ENCODE assay signal across 17 cellular contexts in genomic region chr19:54466110-54466480, GRCh38. TPM values are rescaled to one million over a fixed set of nuclear protein-coding genes. Genes with fewer than 3 reads are reported as not detected.
A peak's percentile ranks its signal among the peaks of the same experiment; 100 is the strongest.
DNase-seq lines count a peak whose midpoint lies in the region; ATAC-seq, FAIRE-seq and TF ChIP-seq lines count a peak whose summit lies in the region.
"Not testable (repeated sequence)": the region's sequence is repeated elsewhere in the genome, so short reads cannot be mapped to it uniquely, and the experiment has no call there.
"Had no signal": no experiment of that assay in that cellular context is flagged by ENCODE, and none has a peak within 500 bp of the region (broad histone marks: within the 10 kb centered on the region; RNA-seq: fewer than 3 reads in every experiment).

No MANE protein-coding gene starts in this region.

- H3K9me3 Mint-ChIP-seq in Calu3 (ENCODE audit: low read depth, unreplicated experiment); activated B cell treated with CpG ODN at 0.5 μM for 24 hours; activated T-helper 1 cell treated with anti-CD3 and anti-CD28 coated beads, Interleukin-12 subunit alpha, Interleukin-12 subunit beta, Interleukin-2, Interleukin-4 antibody, amounts not matched to agents 30 ng/mL and 10 ng/mL and 1 ng/mL, durations not matched to agents 14 hours and 24 hours and 36 hours; neural crest cell; stimulated activated naive CD8-positive, alpha-beta T cell treated with anti-CD3 and anti-CD28 coated beads, Interleukin-15, Interleukin-2, amounts not matched to agents 100 ng/mL and 50 ng/mL, for 24 hours: not testable (repeated sequence)

- H3K36me3 Mint-ChIP-seq in Calu3 (ENCODE audit: insufficient read depth, unreplicated experiment) (peaks cover 44% of the 10 kb centered on the region), activated B cell treated with CpG ODN at 0.5 μM for 24 hours (ENCODE audit: low read depth) (peaks cover 19% of the 10 kb centered on the region)
- H3K36me3 Mint-ChIP-seq in activated T-helper 1 cell treated with anti-CD3 and anti-CD28 coated beads, Interleukin-12 subunit alpha, Interleukin-12 subunit beta, Interleukin-2, Interleukin-4 antibody, amounts not matched to agents 30 ng/mL and 10 ng/mL and 1 ng/mL, durations not matched to agents 14 hours and 24 hours and 36 hours (ENCODE audit: low read depth); neural crest cell (ENCODE audit: low read depth); stimulated activated naive CD8-positive, alpha-beta T cell treated with anti-CD3 and anti-CD28 coated beads, Interleukin-15, Interleukin-2, amounts not matched to agents 100 ng/mL and 50 ng/mL, for 24 hours (ENCODE audit: low read depth): not testable (repeated sequence)

- CTCF ChIA-PET in Calu3 (lab: Charles Lee); activated B cell treated with CpG ODN at 0.5 μM for 24 hours (lab: Charles Lee): not testable (repeated sequence)

- not testable (repeated sequence) for H3K9me3 ChIP-seq in body of pancreas; kidney (ENCODE audit: control insufficient read depth in 1 of 2, low read length in 2 of 2)

- not testable (repeated sequence) for H3K27me3 ChIP-seq in body of pancreas

- peaks cover 88% of the 10 kb centered on the region for H3K4me1 ChIP-seq in body of pancreas
- H3K4me1 ChIP-seq in kidney (ENCODE audit: control insufficient read depth in 1 of 2, insufficient read depth in 1 of 2, low read depth in 1 of 2, low read length in 2 of 2): peaks cover 5 to 16% of the 10 kb centered on the region in 2 donors

- not testable (repeated sequence) for H3K4me3 ChIP-seq in body of pancreas; kidney (ENCODE audit: low read length in 2 of 2)

- not testable (repeated sequence) for DNase-seq in Calu3; activated B cell treated with CpG ODN at 0.5 μM for 24 hours; activated T-helper 1 cell treated with anti-CD3 and anti-CD28 coated beads, Interleukin-12 subunit alpha, Interleukin-12 subunit beta, Interleukin-2, Interleukin-4 antibody, amounts not matched to agents 30 ng/mL and 10 ng/mL and 1 ng/mL, durations not matched to agents 14 hours and 24 hours and 36 hours (ENCODE audit: low spot score); body of pancreas; neural crest cell (ENCODE audit: low read depth, low spot score)
- peak; percentile 60 for DNase-seq in kidney

- H3K36me3 ChIP-seq in body of pancreas (replicated peaks in 1 of 2; ENCODE audit: insufficient read depth in 1 of 2, low read depth in 2 of 2); kidney (ENCODE audit: control insufficient read depth in 1 of 2, insufficient read depth in 2 of 2, low read length in 2 of 2): not testable (repeated sequence)

- FAIRE-seq in kidney (lab: Jason Lieb, UNC): not testable (repeated sequence)

- not testable (repeated sequence) for TF ChIP-seq CTCF in Calu3 (IDR thresholded peaks at IDR 0.05; ENCODE audit: unreplicated experiment); activated B cell treated with CpG ODN at 0.5 μM for 24 hours (IDR thresholded peaks at IDR 0.05); body of pancreas (IDR thresholded peaks at IDR 0.05); kidney (IDR thresholded peaks at IDR 0.05; ENCODE audit: borderline replicate concordance, extremely low read depth, insufficient read depth); neural crest cell (conservative IDR thresholded peaks at IDR 0.05)

- ATAC-seq in activated B cell treated with CpG ODN at 0.5 μM for 24 hours (ENCODE audit: low read depth); body of pancreas: not testable (repeated sequence)

- H3K27ac ChIP-seq in body of pancreas: peak overlapping the region in 3 of 4 donors; percentile 97 to 99 (median 98)
- not testable (repeated sequence) for H3K27ac ChIP-seq in kidney (ENCODE audit: low read depth in 2 of 2, low read length in 2 of 2)

- POLR2A ChIA-PET in activated B cell treated with CpG ODN at 0.5 μM for 24 hours (lab: Charles Lee): interaction anchor here (1.9 kb wide), 1 partner anchor 18 kb away, joined by 11 read pairs; the partner anchor contains the start of gene LENG8

- BruUV-seq in Calu3 (replicated peaks; lab: Mats Ljungman, UMichigan): not testable (repeated sequence)

- H3K27me3 Mint-ChIP-seq in Calu3 (ENCODE audit: unreplicated experiment): not testable (repeated sequence)
- peaks cover 15% of the 10 kb centered on the region for H3K27me3 Mint-ChIP-seq in activated B cell treated with CpG ODN at 0.5 μM for 24 hours
- peaks cover 44% of the 10 kb centered on the region for H3K27me3 Mint-ChIP-seq in activated T-helper 1 cell treated with anti-CD3 and anti-CD28 coated beads, Interleukin-12 subunit alpha, Interleukin-12 subunit beta, Interleukin-2, Interleukin-4 antibody, amounts not matched to agents 30 ng/mL and 10 ng/mL and 1 ng/mL, durations not matched to agents 14 hours and 24 hours and 36 hours (ENCODE audit: insufficient read depth)
- peaks cover 55% of the 10 kb centered on the region for H3K27me3 Mint-ChIP-seq in neural crest cell (ENCODE audit: low read depth)
- H3K27me3 Mint-ChIP-seq in stimulated activated naive CD8-positive, alpha-beta T cell treated with anti-CD3 and anti-CD28 coated beads, Interleukin-15, Interleukin-2, amounts not matched to agents 100 ng/mL and 50 ng/mL, for 24 hours: peaks cover 32% of the 10 kb centered on the region

- intact Hi-C loops in Calu3 (cut with micrococcal nuclease; ENCODE audit: unreplicated experiment); body of pancreas (cut with DNase I); kidney (cut with DNase I): not testable (repeated sequence)
- intact Hi-C loops in activated B cell treated with CpG ODN at 0.5 μM for 24 hours (cut with micrococcal nuclease): loop anchor here (10.0 kb wide), 1 partner anchor 1179 kb away; the partner anchor contains the start of genes CCDC106, ZNF580 and ZNF581
- intact Hi-C loops in activated T-helper 1 cell treated with anti-CD3 and anti-CD28 coated beads, Interleukin-12 subunit alpha, Interleukin-12 subunit beta, Interleukin-2, Interleukin-4 antibody, amounts not matched to agents 30 ng/mL and 10 ng/mL and 1 ng/mL, durations not matched to agents 14 hours and 24 hours and 36 hours (cut with micrococcal nuclease): loop anchor here (2.0 to 10.0 kb wide), 3 partner anchors 701 to 1271 kb away; partner anchors contain the start of genes CCDC106, DNAAF3, ZNF580 and ZNF581

- peaks cover 46% of the 10 kb centered on the region for H3K4me1 Mint-ChIP-seq in Calu3 (ENCODE audit: low read depth, unreplicated experiment)
- H3K4me1 Mint-ChIP-seq in activated B cell treated with CpG ODN at 0.5 μM for 24 hours: peaks cover 27% of the 10 kb centered on the region
- H3K4me1 Mint-ChIP-seq in activated T-helper 1 cell treated with anti-CD3 and anti-CD28 coated beads, Interleukin-12 subunit alpha, Interleukin-12 subunit beta, Interleukin-2, Interleukin-4 antibody, amounts not matched to agents 30 ng/mL and 10 ng/mL and 1 ng/mL, durations not matched to agents 14 hours and 24 hours and 36 hours (ENCODE audit: low read depth): peaks cover 18% of the 10 kb centered on the region
- peaks cover 28% of the 10 kb centered on the region for H3K4me1 Mint-ChIP-seq in neural crest cell
- peaks cover 33% of the 10 kb centered on the region for H3K4me1 Mint-ChIP-seq in stimulated activated naive CD8-positive, alpha-beta T cell treated with anti-CD3 and anti-CD28 coated beads, Interleukin-15, Interleukin-2, amounts not matched to agents 100 ng/mL and 50 ng/mL, for 24 hours (ENCODE audit: low read depth)

- peak overlapping the region; percentile 29 for H3K4me3 Mint-ChIP-seq in Calu3 (ENCODE audit: low read depth, unreplicated experiment)
- peak overlapping the region; percentile 20 for H3K4me3 Mint-ChIP-seq in activated B cell treated with CpG ODN at 0.5 μM for 24 hours
- peak overlapping the region; percentile 58 for H3K4me3 Mint-ChIP-seq in activated T-helper 1 cell treated with anti-CD3 and anti-CD28 coated beads, Interleukin-12 subunit alpha, Interleukin-12 subunit beta, Interleukin-2, Interleukin-4 antibody, amounts not matched to agents 30 ng/mL and 10 ng/mL and 1 ng/mL, durations not matched to agents 14 hours and 24 hours and 36 hours
- peak overlapping the region; percentile 81 for H3K4me3 Mint-ChIP-seq in neural crest cell
- peak overlapping the region; percentile 39 for H3K4me3 Mint-ChIP-seq in stimulated activated naive CD8-positive, alpha-beta T cell treated with anti-CD3 and anti-CD28 coated beads, Interleukin-15, Interleukin-2, amounts not matched to agents 100 ng/mL and 50 ng/mL, for 24 hours

- not testable (repeated sequence) for H3K27ac Mint-ChIP-seq in Calu3 (ENCODE audit: unreplicated experiment); activated B cell treated with CpG ODN at 0.5 μM for 24 hours; activated T-helper 1 cell treated with anti-CD3 and anti-CD28 coated beads, Interleukin-12 subunit alpha, Interleukin-12 subunit beta, Interleukin-2, Interleukin-4 antibody, amounts not matched to agents 30 ng/mL and 10 ng/mL and 1 ng/mL, durations not matched to agents 14 hours and 24 hours and 36 hours; neural crest cell (ENCODE audit: unreplicated experiment); stimulated activated naive CD8-positive, alpha-beta T cell treated with anti-CD3 and anti-CD28 coated beads, Interleukin-15, Interleukin-2, amounts not matched to agents 100 ng/mL and 50 ng/mL, for 24 hours

- 94 to 96% methylated on average over 14 of the region's 14 CpGs for WGBS in body of pancreas, 2 donors

- TF ChIP-seq POLR2A in body of pancreas (IDR thresholded peaks at IDR 0.05): not testable (repeated sequence)

- H3K9ac ChIP-seq in kidney (ENCODE audit: low read length in 2 of 2): not testable (repeated sequence)

RNA-seq across cellular contexts. Expression of gene LENG9, which starts 2.5 kb away (rescaled TPM):
- total RNA-seq in Calu3 (2022) (14.7 and 16.4 TPM in 2 replicates), activated B cell treated with CpG ODN at 0.5 μM for 24 hours (6.3 and 8.5 TPM in 2 replicates), body of pancreas (10 to 100 TPM; 21.8 to 25.7 TPM), kidney (6.8 TPM), neural crest cell (2.5 and 3.0 TPM in 2 replicates)
- total RNA-seq in activated T-helper 1 cell treated with anti-CD3 and anti-CD28 coated beads, Interleukin-12 subunit alpha, Interleukin-12 subunit beta, Interleukin-2, Interleukin-4 antibody, amounts not matched to agents 30 ng/mL and 10 ng/mL and 1 ng/mL, durations not matched to agents 14 hours and 24 hours and 36 hours: 8.4 and 11.5 TPM in 2 replicates
- 2.0 TPM for polyA plus RNA-seq in kidney (ENCODE audit: insufficient read depth, low read depth, low replicate concordance)
- polyA plus RNA-seq: cardiac muscle cell had no signal

RNA-seq across cellular contexts. Expression of gene CDC42EP5, which starts 7.0 kb away (rescaled TPM):
- 12.9 and 19.7 TPM in 2 replicates for total RNA-seq in Calu3 (2022)
- not detected in 2 replicates for total RNA-seq in activated B cell treated with CpG ODN at 0.5 μM for 24 hours
- total RNA-seq in activated T-helper 1 cell treated with anti-CD3 and anti-CD28 coated beads, Interleukin-12 subunit alpha, Interleukin-12 subunit beta, Interleukin-2, Interleukin-4 antibody, amounts not matched to agents 30 ng/mL and 10 ng/mL and 1 ng/mL, durations not matched to agents 14 hours and 24 hours and 36 hours: not detected in 2 replicates
- 10 to 100 TPM; 18.2 to 92.9 TPM for total RNA-seq in body of pancreas
- 29.9 TPM for total RNA-seq in kidney
- polyA plus RNA-seq in kidney (ENCODE audit: insufficient read depth, low read depth, low replicate concordance): 19.3 TPM
- 6.7 and 7.7 TPM in 2 replicates for total RNA-seq in neural crest cell
- total RNA-seq: T-helper 1 cell treated with Interleukin-12 subunit alpha and Interleukin-12 subunit beta and Interleukin-4 antibody, amounts not matched to agents 30 ng/mL and 1 ng/mL, for 36 hours had no signal

RNA-seq across cellular contexts. Expression of gene LENG8, which starts 17.1 kb away (rescaled TPM):
- total RNA-seq in Calu3 (2022) (256 and 267 TPM in 2 replicates), activated B cell treated with CpG ODN at 0.5 μM for 24 hours (296 and 363 TPM in 2 replicates), body of pancreas (100 to 1,000 TPM; 182 to 290 TPM), kidney (208 TPM), neural crest cell (157 and 161 TPM in 2 replicates)
- 192 and 193 TPM in 2 replicates for total RNA-seq in activated T-helper 1 cell treated with anti-CD3 and anti-CD28 coated beads, Interleukin-12 subunit alpha, Interleukin-12 subunit beta, Interleukin-2, Interleukin-4 antibody, amounts not matched to agents 30 ng/mL and 10 ng/mL and 1 ng/mL, durations not matched to agents 14 hours and 24 hours and 36 hours
- 48.6 TPM for polyA plus RNA-seq in kidney (ENCODE audit: insufficient read depth, low read depth, low replicate concordance)

RNA-seq across cellular contexts. Expression of gene LAIR2, which starts 36.5 kb away (rescaled TPM):
- total RNA-seq in Calu3 (2022): not detected in 2 replicates
- not detected in 2 replicates for total RNA-seq in activated B cell treated with CpG ODN at 0.5 μM for 24 hours
- total RNA-seq in activated T-helper 1 cell treated with anti-CD3 and anti-CD28 coated beads, Interleukin-12 subunit alpha, Interleukin-12 subunit beta, Interleukin-2, Interleukin-4 antibody, amounts not matched to agents 30 ng/mL and 10 ng/mL and 1 ng/mL, durations not matched to agents 14 hours and 24 hours and 36 hours: 45.7 and 49.1 TPM in 2 replicates
- total RNA-seq in body of pancreas: not detected
- total RNA-seq in kidney: not detected
- not detected for polyA plus RNA-seq in kidney (ENCODE audit: insufficient read depth, low read depth, low replicate concordance)
- total RNA-seq in neural crest cell: not detected in 2 replicates
- total RNA-seq: cardiac muscle cell, endodermal cell, H9, HT-29, left lobe of liver, omental fat pad, thoracic aorta, vagina had no signal
- polyA plus RNA-seq: AG04450, cardiac muscle cell had no signal

RNA-seq across cellular contexts. Expression of gene TTYH1, which starts 50.8 kb away (rescaled TPM):
- total RNA-seq in Calu3 (2022) (2.9 and 3.9 TPM in 2 replicates), activated B cell treated with CpG ODN at 0.5 μM for 24 hours (not detected in 2 replicates), body of pancreas (10 to 100 TPM; 20.5 to 88.7 TPM), kidney (1.5 TPM), neural crest cell (180 and 207 TPM in 2 replicates)
- 0.49 and 0.59 TPM in 2 replicates for total RNA-seq in activated T-helper 1 cell treated with anti-CD3 and anti-CD28 coated beads, Interleukin-12 subunit alpha, Interleukin-12 subunit beta, Interleukin-2, Interleukin-4 antibody, amounts not matched to agents 30 ng/mL and 10 ng/mL and 1 ng/mL, durations not matched to agents 14 hours and 24 hours and 36 hours
- 1.9 TPM for polyA plus RNA-seq in kidney (ENCODE audit: insufficient read depth, low read depth, low replicate concordance)
- total RNA-seq: cardiac muscle cell, HT-29, thoracic aorta had no signal
- polyA plus RNA-seq: AG04450 had no signal

Comparison
In these comparisons a context has a peak if more than half of its experiments do, and no peak if none do; other contexts are left out.
1. H3K4me3 Mint-ChIP-seq: peak in every context shown above with its lines; median percentile 81 in neural crest cell; 58 in activated T-helper 1 cell treated with anti-CD3 and anti-CD28 coated beads, Interleukin-12 subunit alpha, Interleukin-12 subunit beta, Interleukin-2, Interleukin-4 antibody, amounts not matched to agents 30 ng/mL and 10 ng/mL and 1 ng/mL, durations not matched to agents 14 hours and 24 hours and 36 hours; 39 in stimulated activated naive CD8-positive, alpha-beta T cell treated with anti-CD3 and anti-CD28 coated beads, Interleukin-15, Interleukin-2, amounts not matched to agents 100 ng/mL and 50 ng/mL, for 24 hours; 29 in Calu3; 20 in activated B cell treated with CpG ODN at 0.5 μM for 24 hours.